11 cellular contexts compared by ENCODE assay signal in the genomic region with DNA sequence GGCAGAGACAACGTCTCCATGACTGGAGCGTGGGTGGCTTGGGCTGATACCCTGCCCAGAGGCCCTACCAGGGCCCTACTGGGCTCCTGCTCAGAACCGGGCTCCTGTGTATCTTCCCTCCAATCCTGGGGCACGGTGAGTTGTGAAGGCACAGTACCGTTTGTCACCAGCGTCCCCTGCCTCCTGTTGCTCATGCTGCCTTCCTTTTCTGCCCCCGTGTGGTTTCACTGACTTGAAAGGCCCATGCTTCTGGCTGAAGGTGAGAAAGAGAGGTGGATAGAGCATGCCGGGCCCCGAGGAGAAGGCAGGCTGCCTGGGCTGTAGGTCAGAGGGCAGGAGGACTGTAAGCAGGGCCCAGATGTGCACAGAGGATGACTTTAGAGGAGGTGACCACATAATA. TPM values are rescaled to one million over a fixed set of nuclear protein-coding genes. Genes with fewer than 3 reads are reported as not detected.
DNase-seq lines count a peak whose midpoint lies in the region; ATAC-seq and TF ChIP-seq lines count a peak whose summit lies in the region.
"Had no signal": no experiment of that assay in that cellular context is flagged by ENCODE, and none has a peak within 500 bp of the region (broad histone marks: within the 10 kb centered on the region; RNA-seq: fewer than 3 reads in every experiment).

No MANE protein-coding gene starts in this region.

- H3K27me3 Mint-ChIP-seq in T-helper 17 cell = no peaks in the 10 kb centered on the region
- no peaks in the 10 kb centered on the region for H3K27me3 Mint-ChIP-seq in Caco-2 (ENCODE audit: insufficient read depth, unreplicated experiment)

- H3K27ac ChIP-seq in upper lobe of right lung = no peak overlapping the region

- BruUV-seq in Caco-2 (replicated peaks; lab: Mats Ljungman, UMichigan) = no TSS peak

- intact Hi-C loops in upper lobe of right lung (cut with DNase I) = no loop called here
- intact Hi-C loops in Caco-2 (cut with micrococcal nuclease; ENCODE audit: unreplicated experiment) = no loop called here

- POLR2A ChIA-PET in Caco-2 (lab: Charles Lee) = no interaction called here

- peak; percentile 5 for DNase-seq in GM12865 (ENCODE audit: low read depth)
- peak in 1 of 3 donors; percentile 13 for DNase-seq in T-helper 17 cell
- DNase-seq in central memory CD4-positive, alpha-beta T cell = peak; percentile 37
- DNase-seq in stimulated activated CD4-positive, alpha-beta T cell treated with anti-CD3 and anti-CD28 coated beads, Interleukin-12 subunit alpha, Interleukin-12 subunit beta, amount 100 ng/mL, for 4 hours = peak; percentile 20
- DNase-seq in upper lobe of right lung = no peak
- no peak for DNase-seq in Caco-2
- no peak for DNase-seq in cortex of kidney (lab: John Stamatoyannopoulos, UW)
- DNase-seq: mesenchymal stem cell had no signal

- H3K4me1 ChIP-seq in upper lobe of right lung = peaks cover 4% of the 10 kb centered on the region
- peaks cover 18% of the 10 kb centered on the region for H3K4me1 ChIP-seq in Caco-2

- no peaks in the 10 kb centered on the region for H3K36me3 Mint-ChIP-seq in T-helper 17 cell (ENCODE audit: low read depth)
- no peaks in the 10 kb centered on the region for H3K36me3 Mint-ChIP-seq in Caco-2 (ENCODE audit: insufficient read depth, unreplicated experiment)

- no peaks in the 10 kb centered on the region for H3K9me3 Mint-ChIP-seq in Caco-2 (ENCODE audit: unreplicated experiment)

- H3K27ac Mint-ChIP-seq in T-helper 17 cell (peak overlapping the region; percentile 93), Caco-2 (ENCODE audit: unreplicated experiment) (no peak overlapping the region)

- H3K4me3 Mint-ChIP-seq in T-helper 17 cell (peak overlapping the region; percentile 65), Caco-2 (ENCODE audit: unreplicated experiment) (no peak overlapping the region)

- TF ChIP-seq CTCF in GM12865 (IDR thresholded peaks at IDR 0.05; ENCODE audit: insufficient read depth, low read depth, low read length, missing control alignments) = no peak
- no peak for TF ChIP-seq CTCF in upper lobe of right lung (IDR thresholded peaks at IDR 0.05)
- TF ChIP-seq CTCF in Caco-2 (IDR thresholded peaks at IDR 0.05; ENCODE audit: insufficient read depth in 1 of 2, low read depth in 1 of 2, low read length in 1 of 2, severe bottlenecking in 1 of 2, unreplicated experiment in 1 of 2) = no peak

- H3K4me1 Mint-ChIP-seq in T-helper 17 cell (peaks cover 15% of the 10 kb centered on the region), Caco-2 (ENCODE audit: low read depth, unreplicated experiment) (no peaks in the 10 kb centered on the region)

- H3K36me3 ChIP-seq in upper lobe of right lung (no peaks in the 10 kb centered on the region), Caco-2 (ENCODE audit: control insufficient read depth, insufficient read depth, low read length) (no peaks in the 10 kb centered on the region)

- CTCF ChIA-PET in Caco-2 (lab: Charles Lee) = no interaction called here

- ATAC-seq in T-helper 17 cell (peak; percentile 74), HG02938 (IDR thresholded peaks at IDR 0.05; ENCODE audit: unreplicated experiment) (no peak), upper lobe of right lung (no peak)

- H3K9me3 ChIP-seq in T-helper 17 cell (ENCODE audit: control insufficient read depth, low read length, poor library complexity, severe bottlenecking) = no peaks in the 10 kb centered on the region
- H3K9me3 ChIP-seq in upper lobe of right lung = no peaks in the 10 kb centered on the region
- no peaks in the 10 kb centered on the region for H3K9me3 ChIP-seq in Caco-2

- no peak overlapping the region for H3K4me3 ChIP-seq in GM12865 (ENCODE audit: low read depth, low read length)
- no peak overlapping the region for H3K4me3 ChIP-seq in upper lobe of right lung
- no peak overlapping the region for H3K4me3 ChIP-seq in Caco-2 (ENCODE audit: low read depth, low read length)

- H3K27me3 ChIP-seq in upper lobe of right lung = no peaks in the 10 kb centered on the region
- no peaks in the 10 kb centered on the region; the same call in 1 of the 2 replicates for H3K27me3 ChIP-seq in Caco-2 (replicated peaks; ENCODE audit: control insufficient read depth, insufficient read depth, low read length)

RNA-seq across cellular contexts. Expression of gene DMBT1, which starts 9.1 kb away (rescaled TPM):
- not detected for total RNA-seq in T-helper 17 cell
- total RNA-seq in upper lobe of right lung = 78.6 TPM
- total RNA-seq in Caco-2 (2022) = not detected in 2 replicates
- total RNA-seq: fibroblast of villous mesenchyme; T-helper 1 cell treated with Interleukin-12 subunit alpha and Interleukin-12 subunit beta and Interleukin-4 antibody, amounts not matched to agents 30 ng/mL and 1 ng/mL, for 36 hours had no signal

Comparison
In these comparisons a context has a peak if more than half of its experiments do, and no peak if none do; other contexts are left out.
1. DNase-seq: peak in GM12865 (single experiment), central memory CD4-positive, alpha-beta T cell (single experiment) and stimulated activated CD4-positive, alpha-beta T cell treated with anti-CD3 and anti-CD28 coated beads, Interleukin-12 subunit alpha, Interleukin-12 subunit beta, amount 100 ng/mL, for 4 hours (single experiment); none in upper lobe of right lung (single experiment), Caco-2 (0 of 2) and cortex of kidney (single experiment).
2. RNA of gene DMBT1, which starts 9.1 kb away (total RNA-seq): 78.6 TPM in upper lobe of right lung (single experiment); not detected in T-helper 17 cell and not detected in Caco-2; every median in the first group is over 10 times any median in the second.